9 cellular contexts compared by ENCODE assay signal in genomic region chr20:62263396-62263795, GRCh38. TPM values are rescaled to one million over a fixed set of nuclear protein-coding genes. Genes with fewer than 3 reads are reported as not detected.
"Had no signal": no experiment of that assay in that cellular context is flagged by ENCODE, and none has a peak within 500 bp of the region (broad histone marks: within the 10 kb centered on the region; RNA-seq: fewer than 3 reads in every experiment).

No MANE protein-coding gene starts in this region.

- FAIRE-seq: G401.6, GM12878, GM12891, GM12892, GM18507, GM19239 had no signal

- ATAC-seq: GM12878 had no signal

- DNase-seq: GDM1, GF-D8 had no signal

- H3K4me3 ChIP-seq: GM12878 had no signal

RNA-seq across cellular contexts. Expression of gene HRH3, which starts 43.3 kb away (rescaled TPM):
- total RNA-seq: G401, GM12878 had no signal
- polyA plus RNA-seq: GM12878 had no signal
